Comparison of ENCODE assay signal across 1 cellular context in the genomic region with DNA sequence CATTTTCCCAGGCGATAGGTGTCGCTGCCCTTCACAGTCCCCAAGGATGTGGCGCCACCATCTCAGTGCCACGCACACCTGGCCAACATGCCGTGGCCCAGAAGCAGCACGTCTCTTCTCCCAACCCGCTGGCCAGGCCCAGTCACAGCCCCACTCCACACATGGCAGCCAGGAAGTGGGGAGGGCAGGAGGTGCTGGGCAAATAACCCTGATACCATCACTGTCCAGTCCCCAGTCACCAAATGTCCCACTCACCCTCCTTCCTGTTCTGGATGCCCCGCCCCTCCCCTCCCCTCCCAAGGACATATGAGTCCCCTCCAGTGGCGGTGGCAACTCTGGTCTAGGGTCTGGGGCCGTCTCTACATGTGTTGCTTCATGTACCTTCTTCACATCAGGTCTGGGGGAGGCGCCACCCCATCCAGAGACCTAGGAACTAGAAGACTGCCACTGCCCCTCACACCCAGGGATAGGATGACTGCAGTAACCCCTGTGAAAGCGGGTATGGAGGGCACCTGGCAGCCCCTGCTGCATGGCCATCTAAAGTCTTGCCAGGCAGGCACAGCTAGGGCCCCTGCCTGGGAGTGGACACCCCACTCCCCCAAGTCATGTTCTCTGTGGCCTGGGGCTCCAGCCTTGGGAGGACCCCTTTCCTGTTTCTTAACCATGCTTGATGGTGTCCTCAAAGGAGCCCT.
TF ChIP-seq lines count a peak whose summit lies in the region.

No MANE protein-coding gene starts in this region.

TF ChIP-seq in HepG2, 621 proteins besides CTCF, POLR2A, EP300 and RAD21:
- TF ChIP-seq, protein P1, sequence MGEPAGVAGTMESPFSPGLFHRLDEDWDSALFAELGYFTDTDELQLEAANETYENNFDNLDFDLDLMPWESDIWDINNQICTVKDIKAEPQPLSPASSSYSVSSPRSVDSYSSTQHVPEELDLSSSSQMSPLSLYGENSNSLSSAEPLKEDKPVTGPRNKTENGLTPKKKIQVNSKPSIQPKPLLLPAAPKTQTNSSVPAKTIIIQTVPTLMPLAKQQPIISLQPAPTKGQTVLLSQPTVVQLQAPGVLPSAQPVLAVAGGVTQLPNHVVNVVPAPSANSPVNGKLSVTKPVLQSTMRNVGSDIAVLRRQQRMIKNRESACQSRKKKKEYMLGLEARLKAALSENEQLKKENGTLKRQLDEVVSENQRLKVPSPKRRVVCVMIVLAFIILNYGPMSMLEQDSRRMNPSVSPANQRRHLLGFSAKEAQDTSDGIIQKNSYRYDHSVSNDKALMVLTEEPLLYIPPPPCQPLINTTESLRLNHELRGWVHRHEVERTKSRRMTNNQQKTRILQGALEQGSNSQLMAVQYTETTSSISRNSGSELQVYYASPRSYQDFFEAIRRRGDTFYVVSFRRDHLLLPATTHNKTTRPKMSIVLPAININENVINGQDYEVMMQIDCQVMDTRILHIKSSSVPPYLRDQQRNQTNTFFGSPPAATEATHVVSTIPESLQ (CRISPR knock-in tag; conservative IDR thresholded peaks at IDR 0.05): 0 out of 2 replicates have a peak, but pooled peaks have one; percentile 31
- peak; percentile 25 for TF ChIP-seq AGO2 (optimal IDR thresholded peaks at IDR 0.05; ENCODE audit: low read depth, low read length)
- 0 out of 2 replicates have a peak, but pooled peaks have one; percentile 6 for TF ChIP-seq RBFOX2 (IDR thresholded peaks at IDR 0.05; ENCODE audit: low read depth, low read length)
- TF ChIP-seq, protein P2, sequence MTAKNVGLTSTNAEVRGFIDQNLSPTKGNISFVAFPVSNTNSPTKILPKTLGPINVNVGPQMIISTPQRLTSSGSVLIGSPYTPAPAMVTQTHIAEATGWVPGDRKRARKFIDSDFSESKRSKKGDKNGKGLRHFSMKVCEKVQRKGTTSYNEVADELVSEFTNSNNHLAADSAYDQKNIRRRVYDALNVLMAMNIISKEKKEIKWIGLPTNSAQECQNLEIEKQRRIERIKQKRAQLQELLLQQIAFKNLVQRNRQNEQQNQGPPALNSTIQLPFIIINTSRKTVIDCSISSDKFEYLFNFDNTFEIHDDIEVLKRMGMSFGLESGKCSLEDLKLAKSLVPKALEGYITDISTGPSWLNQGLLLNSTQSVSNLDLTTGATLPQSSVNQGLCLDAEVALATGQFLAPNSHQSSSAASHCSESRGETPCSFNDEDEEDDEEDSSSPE (CRISPR knock-in tag; IDR thresholded peaks at IDR 0.05): no peak
- TF ChIP-seq ZC3H13 (CRISPR knock-in tag; IDR thresholded peaks at IDR 0.05): peak; percentile 88
- 0 out of 2 replicates have a peak, but pooled peaks have one; percentile 41 for TF ChIP-seq ZNF589 (CRISPR knock-in tag; conservative IDR thresholded peaks at IDR 0.05)
- no peak for TF ChIP-seq TP53 (CRISPR knock-in tag; conservative IDR thresholded peaks at IDR 0.05)
- TF ChIP-seq NONO (IDR thresholded peaks at IDR 0.05): no peak
- TF ChIP-seq NONO (CRISPR knock-in tag; conservative IDR thresholded peaks at IDR 0.05): 0 out of 2 replicates have a peak, but pooled peaks have one; percentile 52
- peak; percentile 19 for TF ChIP-seq AGO1 (IDR thresholded peaks at IDR 0.05; ENCODE audit: low read depth, low read length, poor library complexity, severe bottlenecking)
- TF ChIP-seq ZNF510 (CRISPR knock-in tag; IDR thresholded peaks at IDR 0.05; ENCODE audit: low read depth): no peak
- TF ChIP-seq RFXAP (CRISPR knock-in tag; IDR thresholded peaks at IDR 0.05; ENCODE audit: borderline replicate concordance): no peak
- no peak for TF ChIP-seq ZBTB7A (CRISPR knock-in tag; IDR thresholded peaks at IDR 0.05)
- TF ChIP-seq POLR2AphosphoS5 (IDR thresholded peaks at IDR 0.05; ENCODE audit: low read depth, low read length): 0 out of 2 replicates have a peak, but pooled peaks have one; percentile 20
- TF ChIP-seq ZNF891 (CRISPR knock-in tag; IDR thresholded peaks at IDR 0.05): 0 out of 2 replicates have a peak, but pooled peaks have one; percentile 31
- TF ChIP-seq ZNF260 (CRISPR knock-in tag; IDR thresholded peaks at IDR 0.05; ENCODE audit: borderline replicate concordance, low read depth): peak; percentile 72; the same call in 1 of the 2 replicates
- peak; percentile 10 for TF ChIP-seq SRSF1 (optimal IDR thresholded peaks at IDR 0.05; ENCODE audit: low read depth, low read length)
- 0 out of 2 replicates have a peak, but pooled peaks have one; percentile 21 for TF ChIP-seq EED (CRISPR knock-in tag; IDR thresholded peaks at IDR 0.05)
